ENCODE assay signal across 16 cellular contexts in the genomic region with DNA sequence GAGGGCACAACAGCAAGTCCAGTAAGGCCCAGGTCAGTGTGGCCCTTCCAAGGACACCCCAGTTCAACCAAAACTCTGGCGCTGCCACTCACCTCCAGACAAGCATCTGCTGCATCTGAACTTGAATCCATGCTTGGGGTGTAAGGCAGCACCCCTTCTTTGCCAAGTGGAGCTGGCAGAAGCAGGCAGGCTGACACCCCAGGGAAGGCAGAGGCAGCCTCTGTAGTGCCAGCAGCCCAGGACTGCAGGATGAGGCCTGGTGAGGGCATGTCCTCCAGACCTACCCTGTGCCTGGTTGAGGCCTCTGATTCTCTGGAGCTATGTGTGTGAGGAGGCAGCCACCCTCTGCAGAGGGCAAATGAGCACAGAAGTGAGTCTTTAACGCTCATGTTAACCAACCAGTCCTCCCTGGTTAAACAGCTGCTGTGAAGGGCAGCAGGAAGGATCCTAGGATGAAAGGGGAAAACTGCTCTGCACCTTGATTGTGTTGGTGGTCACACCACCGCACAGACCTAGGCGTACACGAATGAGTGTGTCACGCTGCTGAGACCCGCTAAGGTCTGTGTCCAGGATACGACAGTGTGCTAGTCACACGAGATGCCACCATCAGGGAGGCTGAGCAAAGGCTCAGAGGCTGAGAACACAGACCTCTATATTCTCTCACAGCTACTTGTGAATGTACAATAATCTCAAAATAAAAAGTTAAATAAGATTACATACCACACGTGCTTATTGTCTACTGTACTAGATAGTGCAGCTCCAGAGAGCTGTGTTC. TPM values are rescaled to one million over a fixed set of nuclear protein-coding genes. Genes with fewer than 3 reads are reported as not detected.
DNase-seq lines count a peak whose midpoint lies in the region; ATAC-seq and TF ChIP-seq lines count a peak whose summit lies in the region.
"Had no signal": no experiment of that assay in that cellular context is flagged by ENCODE, and none has a peak within 500 bp of the region (broad histone marks: within the 10 kb centered on the region; RNA-seq: fewer than 3 reads in every experiment).

No MANE protein-coding gene starts in this region.

- H3K36me3 Mint-ChIP-seq in CD4-positive, CD25-positive, alpha-beta regulatory T cell, result no peaks in the 10 kb centered on the region
- no peaks in the 10 kb centered on the region for H3K36me3 Mint-ChIP-seq in chondrocyte (ENCODE audit: low read depth)
- H3K36me3 Mint-ChIP-seq: CD4-positive, alpha-beta memory T cell; IgD-negative memory B cell; stimulated activated memory B cell treated with anti-CD40 and anti-IgM and Interleukin-4, amounts not matched to agents 10 μg/mL and 1 μg/mL and 100 μg/mL, for 72 hours had no signal

- TF ChIP-seq CTCF in HCT116 (IDR thresholded peaks at IDR 0.05 in 2 of 3, conservative IDR thresholded peaks at IDR 0.05 in 1 of 3; ENCODE audit: borderline replicate concordance in 1 of 3, insufficient read depth in 1 of 3, low read depth in 2 of 3, low read length in 2 of 3) (no peak), chondrocyte (IDR thresholded peaks at IDR 0.05) (no peak), neural cell (IDR thresholded peaks at IDR 0.05; ENCODE audit: poor library complexity, severe bottlenecking) (no peak), colonic mucosa (IDR thresholded peaks at IDR 0.05) (no peak)

- peaks cover 13% of the 10 kb centered on the region for H3K27me3 ChIP-seq in CD4-positive, CD25-positive, alpha-beta regulatory T cell (ENCODE audit: control insufficient read depth, insufficient read depth, low read length)
- H3K27me3 ChIP-seq in HCT116 (ENCODE audit: insufficient read depth, low read length), result no peaks in the 10 kb centered on the region
- no peaks in the 10 kb centered on the region for H3K27me3 ChIP-seq in neural cell (ENCODE audit: insufficient read depth, low read depth, low read length)
- peaks cover 12% of the 10 kb centered on the region for H3K27me3 ChIP-seq in colonic mucosa

- RAD21 ChIA-PET in HCT116 (lab: Charles Lee; ENCODE audit: low non-redundant PET in 1 of 2, low total read pairs in 2 of 2, uncharacterized antibody in 2 of 2, unreplicated experiment in 2 of 2), result no interaction called here

- H3K4me1 Mint-ChIP-seq in CD4-positive, CD25-positive, alpha-beta regulatory T cell, result peaks cover 0 to 9% (median 0%) of the 10 kb centered on the region in 4 donors
- H3K4me1 Mint-ChIP-seq in chondrocyte (ENCODE audit: low read depth), result peaks cover 10% of the 10 kb centered on the region
- H3K4me1 Mint-ChIP-seq: activated CD4-positive, alpha-beta T cell treated with anti-CD3 and anti-CD28 coated beads, Interleukin-2, amount 10 ng/mL, durations not matched to agents 24 days and 14 days; IgD-negative memory B cell; stimulated activated memory B cell treated with anti-CD40 and anti-IgM and Interleukin-4, amounts not matched to agents 10 μg/mL and 1 μg/mL and 100 μg/mL, for 72 hours had no signal

- DNase-seq in CD4-positive, CD25-positive, alpha-beta regulatory T cell, result no peak
- DNase-seq in HCT116 (ENCODE audit: low read depth, low spot score) (no peak), chondrocyte (ENCODE audit: low spot score) (no peak), colonic mucosa (no peak)
- DNase-seq: activated CD4-positive, alpha-beta T cell treated with anti-CD3 and anti-CD28 coated beads, Interleukin-2, amount 10 ng/mL, durations not matched to agents 24 days and 14 days; CD4-positive, alpha-beta memory T cell; foreskin melanocyte; kidney glomerular epithelial cell; NCI-H1436; NCI-H82 had no signal

- no peak for TF ChIP-seq RAD21 in HCT116 (IDR thresholded peaks at IDR 0.05; ENCODE audit: low read depth)
- TF ChIP-seq RAD21 in neural cell (conservative IDR thresholded peaks at IDR 0.05), result no peak

- peak overlapping the region; percentile 85 for H3K4me2 ChIP-seq in HCT116 (ENCODE audit: low read length)
- peak overlapping the region; percentile 58 for H3K4me2 ChIP-seq in neural cell (ENCODE audit: low read length)

- peaks cover 44% of the 10 kb centered on the region for H3K27me3 Mint-ChIP-seq in CD4-positive, CD25-positive, alpha-beta regulatory T cell
- no peaks in the 10 kb centered on the region for H3K27me3 Mint-ChIP-seq in chondrocyte (ENCODE audit: low read depth)

- H2AFZ ChIP-seq in HCT116 (ENCODE audit: low read depth, low read length, poor library complexity, severe bottlenecking) (no peak overlapping the region), neural cell (ENCODE audit: low read depth, low read length) (no peak overlapping the region)

- H4K20me1 ChIP-seq in HCT116 (ENCODE audit: insufficient read depth) (no peaks in the 10 kb centered on the region), neural cell (ENCODE audit: insufficient read depth) (no peaks in the 10 kb centered on the region)

- no TSS peak for BruUV-seq in HCT116 (replicated peaks; lab: Mats Ljungman, UMichigan)

- peak overlapping the region; percentile 22 to 83 (median 63) for H3K4me3 Mint-ChIP-seq in CD4-positive, CD25-positive, alpha-beta regulatory T cell
- H3K4me3 Mint-ChIP-seq in chondrocyte (ENCODE audit: unreplicated experiment), result peak overlapping the region; percentile 77

- CTCF ChIA-PET in HCT116 (lab: Charles Lee), result no interaction called here

- H3K4me3 ChIP-seq in CD4-positive, CD25-positive, alpha-beta regulatory T cell (ENCODE audit: low read depth, low read length), result no peak overlapping the region
- H3K4me3 ChIP-seq in HCT116 (replicated peaks in 1 of 2; ENCODE audit: low read depth in 1 of 2, low read length in 2 of 2) (no peak overlapping the region), neural cell (ENCODE audit: low read length) (peak overlapping the region; percentile 94), colonic mucosa (no peak overlapping the region)

- no peak overlapping the region for H3K27ac ChIP-seq in CD4-positive, CD25-positive, alpha-beta regulatory T cell (ENCODE audit: insufficient read depth, low read length, poor library complexity, severe bottlenecking)
- H3K27ac ChIP-seq in HCT116 (ENCODE audit: low read depth, low read length) (no peak overlapping the region; the same call in 1 of the 2 replicates), neural cell (ENCODE audit: low read length) (peak overlapping the region; percentile 24), colonic mucosa (no peak overlapping the region)

- no peaks in the 10 kb centered on the region for H3K9me3 ChIP-seq in CD4-positive, CD25-positive, alpha-beta regulatory T cell (ENCODE audit: control insufficient read depth in 2 of 2, low read length in 2 of 2)
- no peaks in the 10 kb centered on the region for H3K9me3 ChIP-seq in HCT116 (ENCODE audit: control insufficient read depth in 1 of 2, insufficient read depth in 1 of 2, low read depth in 1 of 2, low read length in 2 of 2)
- H3K9me3 ChIP-seq in neural cell (ENCODE audit: low read length), result no peaks in the 10 kb centered on the region
- H3K9me3 ChIP-seq in colonic mucosa, result no peaks in the 10 kb centered on the region

- no peaks in the 10 kb centered on the region for H3K36me3 ChIP-seq in CD4-positive, CD25-positive, alpha-beta regulatory T cell (ENCODE audit: control insufficient read depth, insufficient read depth, low read length)
- no peaks in the 10 kb centered on the region for H3K36me3 ChIP-seq in HCT116 (ENCODE audit: control insufficient read depth in 1 of 2, insufficient read depth in 2 of 2, low read length in 2 of 2)
- H3K36me3 ChIP-seq in neural cell (ENCODE audit: insufficient read depth, low read length), result no peaks in the 10 kb centered on the region
- no peaks in the 10 kb centered on the region for H3K36me3 ChIP-seq in colonic mucosa

- no peaks in the 10 kb centered on the region for H3F3A ChIP-seq in neural cell (ENCODE audit: insufficient read depth, low read length, poor library complexity, severe bottlenecking)

- no peak overlapping the region for H3K27ac Mint-ChIP-seq in CD4-positive, CD25-positive, alpha-beta regulatory T cell
- H3K27ac Mint-ChIP-seq in chondrocyte (ENCODE audit: unreplicated experiment), result peak overlapping the region; percentile 17
- H3K27ac Mint-ChIP-seq: activated CD4-positive, alpha-beta T cell treated with anti-CD3 and anti-CD28 coated beads, Interleukin-2, amount 10 ng/mL, durations not matched to agents 24 days and 14 days; CD4-positive, alpha-beta memory T cell; stimulated activated memory B cell treated with anti-CD40 and anti-IgM and Interleukin-4, amounts not matched to agents 10 μg/mL and 1 μg/mL and 100 μg/mL, for 72 hours had no signal

- intact Hi-C loops in HCT116 (cut with micrococcal nuclease), result no loop called here
- intact Hi-C loops in colonic mucosa (cut with DNase I), result no loop called here

- H3K79me2 ChIP-seq in HCT116 (ENCODE audit: insufficient read depth, low read length) (peaks cover 14% of the 10 kb centered on the region), neural cell (replicated peaks; ENCODE audit: insufficient read depth, low read length) (peaks cover 42% of the 10 kb centered on the region)

- no peak for ATAC-seq in CD4-positive, CD25-positive, alpha-beta regulatory T cell (ENCODE audit: low read depth in 2 of 2)
- ATAC-seq in HCT116, result no peak
- no peak for ATAC-seq in HG02759 (IDR thresholded peaks at IDR 0.05; ENCODE audit: unreplicated experiment)
- no peak for ATAC-seq in HG03354 (IDR thresholded peaks at IDR 0.05; ENCODE audit: poor library complexity, severe bottlenecking, unreplicated experiment)
- ATAC-seq in GM19397 (IDR thresholded peaks at IDR 0.05; ENCODE audit: unreplicated experiment), result no peak
- ATAC-seq: stimulated activated memory B cell treated with anti-CD40 and anti-IgM and Interleukin-4, amounts not matched to agents 10 μg/mL and 1 μg/mL and 100 μg/mL, for 72 hours had no signal

- POLR2A ChIA-PET in HCT116 (lab: Charles Lee), result no interaction called here

- TF ChIP-seq EP300 in neural cell (conservative IDR thresholded peaks at IDR 0.05; ENCODE audit: poor library complexity, severe bottlenecking), result no peak

- peaks cover 0 to 2% (median 0%) of the 10 kb centered on the region in 7 donors for H3K9me3 Mint-ChIP-seq in CD4-positive, CD25-positive, alpha-beta regulatory T cell
- no peaks in the 10 kb centered on the region for H3K9me3 Mint-ChIP-seq in chondrocyte (ENCODE audit: low read depth)
- H3K9me3 Mint-ChIP-seq: activated CD4-positive, alpha-beta T cell treated with anti-CD3 and anti-CD28 coated beads, Interleukin-2, amount 10 ng/mL, durations not matched to agents 24 days and 14 days; stimulated activated memory B cell treated with anti-CD40 and anti-IgM and Interleukin-4, amounts not matched to agents 10 μg/mL and 1 μg/mL and 100 μg/mL, for 72 hours had no signal

- H3K4me1 ChIP-seq in CD4-positive, CD25-positive, alpha-beta regulatory T cell (ENCODE audit: control insufficient read depth, insufficient read depth, low read length, poor library complexity, severe bottlenecking), result peaks cover 9% of the 10 kb centered on the region
- peaks cover 4 to 11% of the 10 kb centered on the region in 2 experiments; a peak in 3 of 4 replicates for H3K4me1 ChIP-seq in HCT116 (ENCODE audit: control insufficient read depth in 1 of 2, insufficient read depth in 2 of 2, low read length in 2 of 2)
- no peaks in the 10 kb centered on the region for H3K4me1 ChIP-seq in colonic mucosa

- H3K9me2 ChIP-seq in HCT116 (ENCODE audit: insufficient read depth), result no peaks in the 10 kb centered on the region
- no peaks in the 10 kb centered on the region for H3K9me2 ChIP-seq in neural cell (ENCODE audit: insufficient read depth, low read length)

- no peak for TF ChIP-seq POLR2A in HCT116 (IDR thresholded peaks at IDR 0.05; ENCODE audit: borderline replicate concordance, extremely low read depth, insufficient read depth, insufficient read length)

- H3K9ac ChIP-seq in HCT116 (ENCODE audit: low read length) (no peak overlapping the region), neural cell (ENCODE audit: low read length) (no peak overlapping the region), colonic mucosa (ENCODE audit: low read depth in 2 of 2, low read length in 2 of 2) (no peak overlapping the region)

RNA-seq across cellular contexts. Expression of a gene that starts 2.2 kb away (rescaled TPM):
- 0.20 TPM for total RNA-seq in CD4-positive, CD25-positive, alpha-beta regulatory T cell
- polyA plus RNA-seq in CD4-positive, CD25-positive, alpha-beta regulatory T cell, result under 1 TPM; 0.36 to 0.48 (median 0.43) TPM
- total RNA-seq in HCT116 (2021; ENCODE audit: unreplicated experiment) (12.8 TPM), chondrocyte (10.9 to 17.7 TPM (median 17.0 TPM) in 3 replicates), colonic mucosa (1 to 10 TPM; 1.0 to 1.2 TPM)
- polyA plus RNA-seq in HCT116 (2012), result 7.2 and 7.7 TPM in 2 replicates
- 8.8 and 9.3 TPM in 2 replicates for polyA plus RNA-seq in neural cell
- polyA minus RNA-seq in neural cell, result 17.4 and 19.0 TPM in 2 replicates
- polyA plus RNA-seq: IgD-negative memory B cell had no signal
